ENCODE assay signal across 21 cellular contexts in the genomic region with DNA sequence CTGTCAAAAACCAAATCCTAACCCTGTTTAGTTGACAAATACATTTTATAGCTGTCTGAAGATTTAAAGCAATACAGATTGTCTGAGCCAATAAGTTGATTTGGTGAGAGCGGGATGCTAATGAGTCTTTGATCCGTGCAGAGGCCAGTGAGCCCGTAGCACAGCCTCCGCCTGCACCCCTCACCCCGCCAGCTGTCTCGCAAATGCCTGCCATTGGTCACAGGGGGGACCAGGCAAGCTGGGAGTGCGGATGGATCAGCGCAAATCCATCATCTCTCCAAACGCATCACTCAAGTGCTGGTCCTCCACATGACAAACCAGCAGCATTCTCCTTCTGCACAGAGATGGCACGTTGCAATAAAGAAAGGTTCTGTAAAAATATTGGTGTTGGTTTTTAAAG.
"Had no signal": no experiment of that assay in that cellular context is flagged by ENCODE, and none has a peak within 500 bp of the region (broad histone marks: within the 10 kb centered on the region; RNA-seq: fewer than 3 reads in every experiment).

No MANE protein-coding gene starts in this region.

- H3K4me3 ChIP-seq: left lung, pancreas, right lobe of liver, smooth muscle cell, stomach, testis, upper lobe of left lung had no signal

- FAIRE-seq: colon, frontal cortex, pancreas, TTC549 had no signal

- H3K27ac Mint-ChIP-seq: activated CD4-positive, alpha-beta T cell treated with anti-CD3 and anti-CD28 coated beads, Interleukin-2, amount 10 ng/mL, durations not matched to agents 24 days and 14 days; activated naive CD4-positive, alpha-beta T cell treated with anti-CD3 and anti-CD28 coated beads for 36 hours; naive B cell; T-helper 2 cell treated with Interferon-gamma antibody and Interleukin-4, amounts not matched to agents 5 μg/mL and 100 μg/mL, for 36 hours had no signal

- H3K36me3 ChIP-seq: left lung, pancreas, right lobe of liver, stomach, upper lobe of left lung had no signal

- H3K9me3 Mint-ChIP-seq: activated CD4-positive, alpha-beta T cell treated with anti-CD3 and anti-CD28 coated beads, Interleukin-2, amount 10 ng/mL, durations not matched to agents 24 days and 14 days; activated naive CD4-positive, alpha-beta T cell treated with anti-CD3 and anti-CD28 coated beads for 36 hours; activated T-cell treated with anti-CD3 and anti-CD28 coated beads, Interleukin-2, amount 50 U/mL, for 4 hours; naive B cell; T-helper 2 cell treated with Interferon-gamma antibody and Interleukin-4, amounts not matched to agents 5 μg/mL and 100 μg/mL, for 36 hours had no signal

- H3K4me1 ChIP-seq: left lung, pancreas, testis had no signal

- H3K27me3 ChIP-seq: pancreas, right lobe of liver, testis, upper lobe of left lung had no signal

- DNase-seq: activated CD4-positive, alpha-beta T cell treated with anti-CD3 and anti-CD28 coated beads, Interleukin-2, amount 10 ng/mL, durations not matched to agents 24 days and 14 days; activated CD8-positive, alpha-beta memory T cell treated with anti-CD3 and anti-CD28 coated beads, Interleukin-2, amount 50 U/mL, for 4 hours; activated naive CD4-positive, alpha-beta T cell treated with anti-CD3 and anti-CD28 coated beads for 36 hours; activated T-cell treated with anti-CD3 and anti-CD28 coated beads, Interleukin-2, amount 50 U/mL, for 4 hours; caudate nucleus; erythroblast; head of caudate nucleus; left lung; naive B cell; pancreas; right lobe of liver; stimulated activated CD4-positive, alpha-beta T cell treated with anti-CD3 and anti-CD28 coated beads, Interleukin-4, amount 100 ng/mL, for 1 hour; stomach; testis had no signal

- H3K4me3 Mint-ChIP-seq: activated CD4-positive, alpha-beta T cell treated with anti-CD3 and anti-CD28 coated beads, Interleukin-2, amount 10 ng/mL, durations not matched to agents 24 days and 14 days; activated naive CD4-positive, alpha-beta T cell treated with anti-CD3 and anti-CD28 coated beads for 36 hours; activated T-cell treated with anti-CD3 and anti-CD28 coated beads, Interleukin-2, amount 50 U/mL, for 4 hours; brain; T-helper 2 cell treated with Interferon-gamma antibody and Interleukin-4, amounts not matched to agents 5 μg/mL and 100 μg/mL, for 36 hours had no signal

- H3K9me3 ChIP-seq: left lung, pancreas, right lobe of liver, stomach, testis, upper lobe of left lung had no signal

- H3K27ac ChIP-seq: left lung, pancreas, right lobe of liver, stomach, testis, upper lobe of left lung had no signal

- ATAC-seq: activated T-cell treated with anti-CD3 and anti-CD28 coated beads, Interleukin-2, amount 50 U/mL, for 4 hours; left lung; pancreas; right lobe of liver had no signal

- H3K36me3 Mint-ChIP-seq: brain, naive B cell had no signal

- H3K4me2 ChIP-seq: smooth muscle cell had no signal
